ENCODE assay signal across 1 cellular context in the genomic region with DNA sequence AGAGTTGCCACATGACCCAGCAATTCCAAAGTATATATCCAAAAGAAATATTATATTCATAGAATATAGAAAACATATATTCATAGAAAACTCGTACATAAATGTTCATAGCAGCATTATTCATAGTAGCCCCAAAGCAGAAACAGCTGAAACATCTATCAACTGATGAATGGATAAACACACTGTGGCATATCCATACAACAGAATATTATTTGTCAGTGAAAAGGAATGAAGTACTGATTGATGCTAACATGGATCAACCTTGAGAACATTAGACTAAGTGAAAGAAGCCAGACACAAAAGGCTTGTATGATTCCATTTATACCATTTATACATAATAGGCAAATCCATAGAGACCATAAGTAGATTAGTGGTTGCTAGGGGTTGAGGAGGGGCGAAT.
TF ChIP-seq lines count a peak whose summit lies in the region.

No MANE protein-coding gene starts in this region.

TF ChIP-seq in SK-N-SH, 30 proteins besides CTCF, POLR2A, EP300 and RAD21 (continued from another document):
- TF ChIP-seq, protein P1, sequence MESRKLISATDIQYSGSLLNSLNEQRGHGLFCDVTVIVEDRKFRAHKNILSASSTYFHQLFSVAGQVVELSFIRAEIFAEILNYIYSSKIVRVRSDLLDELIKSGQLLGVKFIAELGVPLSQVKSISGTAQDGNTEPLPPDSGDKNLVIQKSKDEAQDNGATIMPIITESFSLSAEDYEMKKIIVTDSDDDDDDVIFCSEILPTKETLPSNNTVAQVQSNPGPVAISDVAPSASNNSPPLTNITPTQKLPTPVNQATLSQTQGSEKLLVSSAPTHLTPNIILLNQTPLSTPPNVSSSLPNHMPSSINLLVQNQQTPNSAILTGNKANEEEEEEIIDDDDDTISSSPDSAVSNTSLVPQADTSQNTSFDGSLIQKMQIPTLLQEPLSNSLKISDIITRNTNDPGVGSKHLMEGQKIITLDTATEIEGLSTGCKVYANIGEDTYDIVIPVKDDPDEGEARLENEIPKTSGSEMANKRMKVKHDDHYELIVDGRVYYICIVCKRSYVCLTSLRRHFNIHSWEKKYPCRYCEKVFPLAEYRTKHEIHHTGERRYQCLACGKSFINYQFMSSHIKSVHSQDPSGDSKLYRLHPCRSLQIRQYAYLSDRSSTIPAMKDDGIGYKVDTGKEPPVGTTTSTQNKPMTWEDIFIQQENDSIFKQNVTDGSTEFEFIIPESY (IDR thresholded peaks at IDR 0.05; ENCODE audit: borderline replicate concordance, low read depth) = no peak
- TF ChIP-seq, protein P2, sequence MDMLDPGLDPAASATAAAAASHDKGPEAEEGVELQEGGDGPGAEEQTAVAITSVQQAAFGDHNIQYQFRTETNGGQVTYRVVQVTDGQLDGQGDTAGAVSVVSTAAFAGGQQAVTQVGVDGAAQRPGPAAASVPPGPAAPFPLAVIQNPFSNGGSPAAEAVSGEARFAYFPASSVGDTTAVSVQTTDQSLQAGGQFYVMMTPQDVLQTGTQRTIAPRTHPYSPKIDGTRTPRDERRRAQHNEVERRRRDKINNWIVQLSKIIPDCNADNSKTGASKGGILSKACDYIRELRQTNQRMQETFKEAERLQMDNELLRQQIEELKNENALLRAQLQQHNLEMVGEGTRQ (IDR thresholded peaks at IDR 0.05; ENCODE audit: borderline replicate concordance, low read depth, low read length) = no peak
- TF ChIP-seq RFX5 (IDR thresholded peaks at IDR 0.05; ENCODE audit: low read length) = no peak
- TF ChIP-seq, protein P3, sequence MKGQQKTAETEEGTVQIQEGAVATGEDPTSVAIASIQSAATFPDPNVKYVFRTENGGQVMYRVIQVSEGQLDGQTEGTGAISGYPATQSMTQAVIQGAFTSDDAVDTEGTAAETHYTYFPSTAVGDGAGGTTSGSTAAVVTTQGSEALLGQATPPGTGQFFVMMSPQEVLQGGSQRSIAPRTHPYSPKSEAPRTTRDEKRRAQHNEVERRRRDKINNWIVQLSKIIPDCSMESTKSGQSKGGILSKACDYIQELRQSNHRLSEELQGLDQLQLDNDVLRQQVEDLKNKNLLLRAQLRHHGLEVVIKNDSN (IDR thresholded peaks at IDR 0.05; ENCODE audit: borderline replicate concordance, low read depth) = no peak
- TF ChIP-seq CHD2 (IDR thresholded peaks at IDR 0.05; ENCODE audit: low read length, partially characterized antibody) = no peak
- TF ChIP-seq TCF12 (IDR thresholded peaks at IDR 0.05) = no peak
- no peak for TF ChIP-seq MXI1 (IDR thresholded peaks at IDR 0.05; ENCODE audit: low read depth, low read length)
